In the genomic region with DNA sequence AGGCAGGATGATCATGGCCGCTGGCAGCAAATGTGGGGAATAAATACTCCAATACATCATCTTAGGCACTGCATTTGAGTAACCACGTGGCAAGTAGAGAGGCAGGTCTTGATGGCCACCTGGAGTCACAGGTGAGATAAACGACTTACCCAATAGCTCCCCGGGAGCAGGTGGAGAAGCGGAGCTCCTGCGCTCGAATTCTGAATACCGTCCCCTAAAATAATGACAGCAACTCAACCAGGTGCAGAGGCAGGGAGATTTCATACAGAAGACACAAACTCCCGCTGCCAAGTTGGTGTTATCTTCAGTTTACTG, we compare ENCODE assay signal across 8 cellular contexts. TPM values are rescaled to one million over a fixed set of nuclear protein-coding genes. Genes with fewer than 3 reads are reported as not detected.
DNase-seq lines count a peak whose midpoint lies in the region; ATAC-seq and TF ChIP-seq lines count a peak whose summit lies in the region.

No MANE protein-coding gene starts in this region.

- no peaks in the 10 kb centered on the region for H3K9me3 Mint-ChIP-seq in activated CD8-positive, alpha-beta T cell treated with anti-CD3 and anti-CD28 coated beads, Interleukin-2, amount 10 ng/mL, durations not matched to agents 7 days and 5 days (ENCODE audit: insufficient read depth)
- H3K9me3 Mint-ChIP-seq in glutamatergic neuron (ENCODE audit: unreplicated experiment) = peaks cover 3% of the 10 kb centered on the region

- H3K4me1 Mint-ChIP-seq in activated CD8-positive, alpha-beta T cell treated with anti-CD3 and anti-CD28 coated beads, Interleukin-2, amount 10 ng/mL, durations not matched to agents 7 days and 5 days (ENCODE audit: low read depth) = peaks cover 56% of the 10 kb centered on the region
- peaks cover 3% of the 10 kb centered on the region for H3K4me1 Mint-ChIP-seq in glutamatergic neuron (ENCODE audit: low read depth, unreplicated experiment)

- intact Hi-C loops in head of caudate nucleus (cut with DNase I) = no loop called here

- POLR2A ChIA-PET in activated CD8-positive, alpha-beta T cell treated with anti-CD3 and anti-CD28 coated beads, Interleukin-2, amount 10 ng/mL, durations not matched to agents 7 days and 5 days (lab: Charles Lee) = interaction anchor here (0.6 to 0.9 kb wide), 4 partner anchors 8 to 92 kb away, joined by 3 read pairs; no protein-coding TSS in a partner anchor

- CTCF ChIA-PET in activated CD8-positive, alpha-beta T cell treated with anti-CD3 and anti-CD28 coated beads, Interleukin-2, amount 10 ng/mL, durations not matched to agents 7 days and 5 days (lab: Charles Lee) = interaction anchor here (0.7 to 6.4 kb wide), 7 partner anchors 9 to 101 kb away, joined by 3 to 80 read pairs (median 4); a partner anchor contains a TSS

- TF ChIP-seq CTCF in glutamatergic neuron (IDR thresholded peaks at IDR 0.05; ENCODE audit: partially characterized antibody, unreplicated experiment) = no peak

- peak overlapping the region; percentile 88 for H3K4me3 Mint-ChIP-seq in activated CD8-positive, alpha-beta T cell treated with anti-CD3 and anti-CD28 coated beads, Interleukin-2, amount 10 ng/mL, durations not matched to agents 7 days and 5 days
- peak overlapping the region; percentile 77 for H3K4me3 Mint-ChIP-seq in glutamatergic neuron (ENCODE audit: unreplicated experiment)

- no peak for ATAC-seq in activated CD8-positive, alpha-beta T cell treated with anti-CD3 and anti-CD28 coated beads, Interleukin-2, amount 10 ng/mL, durations not matched to agents 7 days and 5 days

- H3K27ac Mint-ChIP-seq in activated CD8-positive, alpha-beta T cell treated with anti-CD3 and anti-CD28 coated beads, Interleukin-2, amount 10 ng/mL, durations not matched to agents 7 days and 5 days = peak overlapping the region; percentile 88
- H3K27ac Mint-ChIP-seq in glutamatergic neuron (ENCODE audit: unreplicated experiment) = no peak overlapping the region

- H3K27me3 Mint-ChIP-seq in activated CD8-positive, alpha-beta T cell treated with anti-CD3 and anti-CD28 coated beads, Interleukin-2, amount 10 ng/mL, durations not matched to agents 7 days and 5 days (ENCODE audit: low read depth) = peaks cover 10% of the 10 kb centered on the region
- H3K27me3 Mint-ChIP-seq in glutamatergic neuron (ENCODE audit: unreplicated experiment) = peaks cover 3% of the 10 kb centered on the region

- peaks cover 47% of the 10 kb centered on the region for H3K36me3 Mint-ChIP-seq in activated CD8-positive, alpha-beta T cell treated with anti-CD3 and anti-CD28 coated beads, Interleukin-2, amount 10 ng/mL, durations not matched to agents 7 days and 5 days (ENCODE audit: low read depth)
- no peaks in the 10 kb centered on the region for H3K36me3 Mint-ChIP-seq in glutamatergic neuron (ENCODE audit: unreplicated experiment)

- peak; percentile 18 for DNase-seq in activated CD8-positive, alpha-beta memory T cell treated with anti-CD3 and anti-CD28 coated beads, Interleukin-2, amount 50 U/mL, for 4 hours
- DNase-seq in activated CD8-positive, alpha-beta memory T cell treated with anti-CD3 and anti-CD28 coated beads for 24 hours = no peak
- peak; percentile 32 for DNase-seq in activated CD8-positive, alpha-beta T cell treated with anti-CD3 and anti-CD28 coated beads, Interleukin-2, amount 10 ng/mL, durations not matched to agents 7 days and 5 days
- DNase-seq in glutamatergic neuron = no peak
- DNase-seq in stimulated activated CD4-positive, alpha-beta T cell treated with anti-CD3 and anti-CD28 coated beads, Interleukin-4, amount 100 ng/mL, for 1 hour = peak; percentile 20
- DNase-seq in NCI-H226 = no peak
- DNase-seq in NCI-H1694 (lab: John Stamatoyannopoulos, UW) = no peak
- DNase-seq in head of caudate nucleus = no peak

RNA-seq across cellular contexts. Expression of a gene that starts 0.5 kb away (rescaled TPM):
- total RNA-seq in activated CD8-positive, alpha-beta T cell treated with anti-CD3 and anti-CD28 coated beads, Interleukin-2, amount 10 ng/mL, durations not matched to agents 7 days and 5 days = 100 to 1,000 TPM; 103 to 120 TPM
- total RNA-seq in glutamatergic neuron (ENCODE audit: unreplicated experiment) = 10.8 TPM

RNA-seq across cellular contexts. Expression of a gene that starts 33.9 kb away (rescaled TPM):
- under 1 TPM; 0.47 to 0.57 TPM for total RNA-seq in activated CD8-positive, alpha-beta T cell treated with anti-CD3 and anti-CD28 coated beads, Interleukin-2, amount 10 ng/mL, durations not matched to agents 7 days and 5 days
- 119 TPM for total RNA-seq in glutamatergic neuron (ENCODE audit: unreplicated experiment)

RNA-seq across cellular contexts. Expression of a gene that starts 35.9 kb away (rescaled TPM):
- under 1 TPM in 1 of 2 experiments, not detected in 1; 0.26 TPM for total RNA-seq in activated CD8-positive, alpha-beta T cell treated with anti-CD3 and anti-CD28 coated beads, Interleukin-2, amount 10 ng/mL, durations not matched to agents 7 days and 5 days
- total RNA-seq in glutamatergic neuron (ENCODE audit: unreplicated experiment) = not detected

RNA-seq across cellular contexts. Expression of a gene that starts 45.4 kb away (rescaled TPM):
- not detected for total RNA-seq in activated CD8-positive, alpha-beta T cell treated with anti-CD3 and anti-CD28 coated beads, Interleukin-2, amount 10 ng/mL, durations not matched to agents 7 days and 5 days
- not detected for total RNA-seq in glutamatergic neuron (ENCODE audit: unreplicated experiment)

Comparison
In these comparisons a context has a peak if more than half of its experiments do, and no peak if none do; other contexts are left out.
1. DNase-seq: peak in activated CD8-positive, alpha-beta memory T cell treated with anti-CD3 and anti-CD28 coated beads, Interleukin-2, amount 50 U/mL, for 4 hours (single experiment), activated CD8-positive, alpha-beta T cell treated with anti-CD3 and anti-CD28 coated beads, Interleukin-2, amount 10 ng/mL, durations not matched to agents 7 days and 5 days (single experiment) and stimulated activated CD4-positive, alpha-beta T cell treated with anti-CD3 and anti-CD28 coated beads, Interleukin-4, amount 100 ng/mL, for 1 hour (single experiment); none in activated CD8-positive, alpha-beta memory T cell treated with anti-CD3 and anti-CD28 coated beads for 24 hours (single experiment), glutamatergic neuron (single experiment), NCI-H226 (single experiment), NCI-H1694 (single experiment) and head of caudate nucleus (0 of 42).
2. RNA of a gene that starts 33.9 kb away (total RNA-seq): 119 TPM in glutamatergic neuron (single experiment); 0.47 to 0.57 TPM in activated CD8-positive, alpha-beta T cell treated with anti-CD3 and anti-CD28 coated beads, Interleukin-2, amount 10 ng/mL, durations not matched to agents 7 days and 5 days; every median in the first group is over 10 times any median in the second.